In the genomic region with DNA sequence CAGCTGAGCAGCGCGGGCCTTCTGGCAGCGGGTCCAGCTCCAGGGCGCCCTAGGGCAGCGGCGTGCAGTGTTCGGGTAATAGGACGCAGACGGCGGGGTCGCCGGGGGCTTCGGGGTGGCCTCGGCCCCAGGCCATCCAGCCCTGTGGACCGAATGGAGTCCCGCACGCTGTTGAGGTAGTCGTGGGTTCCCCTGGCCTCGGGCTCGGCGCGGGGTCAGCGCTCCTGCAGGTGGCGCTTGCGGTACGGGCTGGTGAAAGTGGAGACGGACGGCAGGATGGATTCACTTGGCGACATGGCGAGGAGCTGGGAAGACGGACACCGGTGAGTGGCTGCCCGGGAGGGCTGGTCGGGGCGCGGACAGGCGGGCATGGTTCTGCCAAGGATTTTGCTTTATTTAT, we compare ENCODE assay signal across 9 cellular contexts. TPM values are rescaled to one million over a fixed set of nuclear protein-coding genes. Genes with fewer than 3 reads are reported as not detected.
DNase-seq lines count a peak whose midpoint lies in the region; ATAC-seq and TF ChIP-seq lines count a peak whose summit lies in the region.
"Not testable (repeated sequence)": the region's sequence is repeated elsewhere in the genome, so short reads cannot be mapped to it uniquely, and the experiment has no call there.
"Had no signal": no experiment of that assay in that cellular context is flagged by ENCODE, and none has a peak within 500 bp of the region (broad histone marks: within the 10 kb centered on the region; RNA-seq: fewer than 3 reads in every experiment).

No MANE protein-coding gene starts in this region.

- H3K4me1 ChIP-seq in A673 (ENCODE audit: insufficient read depth, low read length, poor library complexity, severe bottlenecking); NT2/D1 (ENCODE audit: insufficient read depth, insufficient read length); colonic mucosa; heart right ventricle; lower lobe of right lung: not testable (repeated sequence)

- BruUV-seq in A673 (replicated peaks; lab: Mats Ljungman, UMichigan), result not testable (repeated sequence)

- intact Hi-C loops in A673 (cut with micrococcal nuclease; ENCODE audit: unreplicated experiment); colonic mucosa (cut with DNase I); heart right ventricle (cut with DNase I); lower lobe of right lung (cut with DNase I): not testable (repeated sequence)

- not testable (repeated sequence) for H3K27me3 ChIP-seq in A673 (replicated peaks; ENCODE audit: insufficient read depth, low read depth, low read length, poor library complexity); NT2/D1 (ENCODE audit: insufficient read depth, insufficient read length); colonic mucosa; lower lobe of right lung (ENCODE audit: low read depth)
- peaks cover 0 to 20% (median 4%) of the 10 kb centered on the region in 7 donors for H3K27me3 ChIP-seq in heart right ventricle

- WGBS in heart right ventricle, 2 donors, result 2 to 6% methylated on average over 30 to 34 of the region's 37 CpGs

- peak; percentile 11 for DNase-seq in A673 (ENCODE audit: low spot score)
- DNase-seq in GM13976 (ENCODE audit: low spot score), result peak; percentile 47
- peak; percentile 46 for DNase-seq in NT2/D1 (ENCODE audit: low read depth, low spot score)
- DNase-seq in activated T-cell treated with anti-CD3 and anti-CD28 coated beads for 48 hours (ENCODE audit: low read depth), result peak; percentile 20
- DNase-seq in colonic mucosa, result peak; percentile 71
- DNase-seq in heart right ventricle, result peak; percentile 18 to 35
- DNase-seq in lower lobe of right lung; retinal pigment epithelial cell (ENCODE audit: low read depth): not testable (repeated sequence)

- POLR2A ChIA-PET in A673 (lab: Charles Lee; ENCODE audit: low non-redundant PET), result not testable (repeated sequence)

- ATAC-seq in heart right ventricle (peak in 7 of 8 donors; percentile 42 to 84 (median 77)), lower lobe of right lung (peak; percentile 32 to 61)

- not testable (repeated sequence) for H3K36me3 ChIP-seq in A673 (ENCODE audit: insufficient read depth, low read length, poor library complexity, severe bottlenecking); NT2/D1 (ENCODE audit: insufficient read depth, insufficient read length, low read length); colonic mucosa; heart right ventricle; lower lobe of right lung

- TF ChIP-seq CTCF in A673 (conservative IDR thresholded peaks at IDR 0.05; ENCODE audit: low read depth, low read length) (peak; percentile 37), GM13976 (IDR thresholded peaks at IDR 0.05; ENCODE audit: borderline replicate concordance, control extremely low read depth, extremely low read depth, insufficient read depth, missing control alignments) (peak; percentile 33), heart right ventricle (IDR thresholded peaks at IDR 0.05) (peak in 6 of 9 donors; percentile 5 to 38 (median 34)), retinal pigment epithelial cell (conservative IDR thresholded peaks at IDR 0.05; ENCODE audit: low read depth, low read length) (peak; percentile 46)
- TF ChIP-seq CTCF in colonic mucosa (IDR thresholded peaks at IDR 0.05); lower lobe of right lung (IDR thresholded peaks at IDR 0.05): not testable (repeated sequence)

- H3K27ac ChIP-seq in A673 (ENCODE audit: low read depth, low read length, poor library complexity, severe bottlenecking); colonic mucosa; heart right ventricle; lower lobe of right lung: not testable (repeated sequence)

- CTCF ChIA-PET in A673 (lab: Charles Lee), result not testable (repeated sequence)

- in situ Hi-C loops in GM13976 (cut with MboI; ENCODE audit: low sequenced_read_pairs, unreplicated experiment), result not testable (repeated sequence)

- H3K9me3 ChIP-seq in A673 (ENCODE audit: low read depth, low read length, poor library complexity, severe bottlenecking); NT2/D1 (ENCODE audit: insufficient read depth, low read length); colonic mucosa; heart right ventricle; lower lobe of right lung: not testable (repeated sequence)

- not testable (repeated sequence) for H3K9ac ChIP-seq in NT2/D1 (ENCODE audit: insufficient read length, low read depth); colonic mucosa (ENCODE audit: low read depth in 2 of 2, low read length in 2 of 2)

- not testable (repeated sequence) for H3K4me3 ChIP-seq in A673 (ENCODE audit: low read depth, low read length, poor library complexity, severe bottlenecking); colonic mucosa; lower lobe of right lung; retinal pigment epithelial cell (ENCODE audit: low read length)
- H3K4me3 ChIP-seq in NT2/D1 (ENCODE audit: insufficient read length, low read depth) (peak overlapping the region; percentile 6), heart right ventricle (peak overlapping the region in 2 of 10 donors; percentile 13 to 15)

RNA-seq across cellular contexts. Expression of a gene that starts 35.4 kb away (rescaled TPM):
- total RNA-seq in A673 (2021) (not detected in 2 replicates), colonic mucosa (not detected), heart right ventricle (not detected), lower lobe of right lung (not detected)
- polyA plus RNA-seq in heart right ventricle, result not detected
- total RNA-seq: glomerular endothelial cell had no signal
